1 cellular context compared by ENCODE assay signal in the genomic region with DNA sequence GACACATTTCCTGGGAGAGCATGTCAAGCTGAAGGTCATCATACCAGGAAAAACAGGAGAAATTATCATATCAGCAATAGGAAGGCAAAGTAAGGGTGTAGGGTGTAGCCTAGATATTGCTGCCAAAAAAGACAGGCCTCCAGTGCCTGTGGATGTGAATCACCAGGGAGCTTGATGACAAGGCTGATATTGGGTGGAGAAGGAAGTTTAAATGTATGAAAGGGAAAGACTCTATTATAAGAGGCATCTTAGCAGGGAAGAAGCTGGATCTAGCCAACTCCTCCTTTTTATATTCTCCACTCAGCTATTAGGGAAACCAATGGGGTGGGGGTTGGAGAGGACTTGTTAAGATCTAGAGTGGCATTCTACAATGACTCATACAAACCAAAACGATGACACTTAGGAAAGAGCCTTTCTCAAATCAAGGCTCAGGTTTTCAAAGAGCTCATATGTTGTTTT.
TF ChIP-seq lines count a peak whose summit lies in the region.

No MANE protein-coding gene starts in this region.

TF ChIP-seq in K562, 482 proteins besides CTCF, POLR2A, EP300 and RAD21:
- peak; percentile 68 for TF ChIP-seq JUND (IDR thresholded peaks at IDR 0.05; ENCODE audit: borderline replicate concordance, low read depth, low read length)
- peak; percentile 61; the same call in 1 of the 3 replicates for TF ChIP-seq JUND (tag; IDR thresholded peaks at IDR 0.05; ENCODE audit: borderline replicate concordance, low read depth, low read length)
- 0 out of 2 replicates have a peak, but pooled peaks have one; percentile 19 for TF ChIP-seq SOX6 (IDR thresholded peaks at IDR 0.05)
- TF ChIP-seq TEAD2 (tag; IDR thresholded peaks at IDR 0.05) = no peak
- TF ChIP-seq ARID1B (IDR thresholded peaks at IDR 0.05) = 0 out of 2 replicates have a peak, but pooled peaks have one; percentile 14
- TF ChIP-seq BACH1 (tag; IDR thresholded peaks at IDR 0.05) = peak; percentile 69; the same call in 1 of the 2 replicates
- TF ChIP-seq HMBOX1 (IDR thresholded peaks at IDR 0.05) = peak; percentile 52
- peak; percentile 40; the same call in 1 of the 2 replicates for TF ChIP-seq SMARCE1 (IDR thresholded peaks at IDR 0.05)
- no peak for TF ChIP-seq FIP1L1 (IDR thresholded peaks at IDR 0.05; ENCODE audit: low read depth, low read length, poor library complexity, severe bottlenecking)
- no peak for TF ChIP-seq SUPT5H (IDR thresholded peaks at IDR 0.05)
- TF ChIP-seq MAFG (tag; conservative IDR thresholded peaks at IDR 0.05) = peak; percentile 26
- TF ChIP-seq KDM1A (IDR thresholded peaks at IDR 0.05) = 0 out of 4 replicates have a peak, but pooled peaks of 1 of the 2 experiments have one; percentile 25
- TF ChIP-seq, protein P1, sequence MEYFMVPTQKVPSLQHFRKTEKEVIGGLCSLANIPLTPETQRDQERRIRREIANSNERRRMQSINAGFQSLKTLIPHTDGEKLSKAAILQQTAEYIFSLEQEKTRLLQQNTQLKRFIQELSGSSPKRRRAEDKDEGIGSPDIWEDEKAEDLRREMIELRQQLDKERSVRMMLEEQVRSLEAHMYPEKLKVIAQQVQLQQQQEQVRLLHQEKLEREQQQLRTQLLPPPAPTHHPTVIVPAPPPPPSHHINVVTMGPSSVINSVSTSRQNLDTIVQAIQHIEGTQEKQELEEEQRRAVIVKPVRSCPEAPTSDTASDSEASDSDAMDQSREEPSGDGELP (CRISPR knock-in tag; IDR thresholded peaks at IDR 0.05; ENCODE audit: borderline replicate concordance) = no peak
- peak; percentile 88 for TF ChIP-seq FOSL1 (tag; conservative IDR thresholded peaks at IDR 0.05)
- peak; percentile 88 for TF ChIP-seq PKNOX1 (IDR thresholded peaks at IDR 0.05)
- TF ChIP-seq C11orf30 (IDR thresholded peaks at IDR 0.05; ENCODE audit: low read depth) = peak; percentile 12; the same call in 1 of the 2 replicates
- TF ChIP-seq OTX1 (CRISPR knock-in tag; IDR thresholded peaks at IDR 0.05) = no peak
- TF ChIP-seq FOXA3 (CRISPR knock-in tag; conservative IDR thresholded peaks at IDR 0.05 in 1 of 2, IDR thresholded peaks at IDR 0.05 in 1 of 2) = no peak
- 0 out of 2 replicates have a peak, but pooled peaks have one; percentile 22 for TF ChIP-seq DPF2 (IDR thresholded peaks at IDR 0.05)
- TF ChIP-seq, protein P2, sequence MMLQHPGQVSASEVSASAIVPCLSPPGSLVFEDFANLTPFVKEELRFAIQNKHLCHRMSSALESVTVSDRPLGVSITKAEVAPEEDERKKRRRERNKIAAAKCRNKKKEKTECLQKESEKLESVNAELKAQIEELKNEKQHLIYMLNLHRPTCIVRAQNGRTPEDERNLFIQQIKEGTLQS (IDR thresholded peaks at IDR 0.05) = peak; percentile 86
- TF ChIP-seq, protein P2 (CRISPR knock-in tag; conservative IDR thresholded peaks at IDR 0.05) = no peak
- TF ChIP-seq PBX2 (CRISPR knock-in tag; IDR thresholded peaks at IDR 0.05; ENCODE audit: low read depth) = no peak
- TF ChIP-seq PBX2 (tag; conservative IDR thresholded peaks at IDR 0.05; ENCODE audit: low read depth) = peak; percentile 72
